ENCODE assay signal across 1 cellular context in the genomic region with DNA sequence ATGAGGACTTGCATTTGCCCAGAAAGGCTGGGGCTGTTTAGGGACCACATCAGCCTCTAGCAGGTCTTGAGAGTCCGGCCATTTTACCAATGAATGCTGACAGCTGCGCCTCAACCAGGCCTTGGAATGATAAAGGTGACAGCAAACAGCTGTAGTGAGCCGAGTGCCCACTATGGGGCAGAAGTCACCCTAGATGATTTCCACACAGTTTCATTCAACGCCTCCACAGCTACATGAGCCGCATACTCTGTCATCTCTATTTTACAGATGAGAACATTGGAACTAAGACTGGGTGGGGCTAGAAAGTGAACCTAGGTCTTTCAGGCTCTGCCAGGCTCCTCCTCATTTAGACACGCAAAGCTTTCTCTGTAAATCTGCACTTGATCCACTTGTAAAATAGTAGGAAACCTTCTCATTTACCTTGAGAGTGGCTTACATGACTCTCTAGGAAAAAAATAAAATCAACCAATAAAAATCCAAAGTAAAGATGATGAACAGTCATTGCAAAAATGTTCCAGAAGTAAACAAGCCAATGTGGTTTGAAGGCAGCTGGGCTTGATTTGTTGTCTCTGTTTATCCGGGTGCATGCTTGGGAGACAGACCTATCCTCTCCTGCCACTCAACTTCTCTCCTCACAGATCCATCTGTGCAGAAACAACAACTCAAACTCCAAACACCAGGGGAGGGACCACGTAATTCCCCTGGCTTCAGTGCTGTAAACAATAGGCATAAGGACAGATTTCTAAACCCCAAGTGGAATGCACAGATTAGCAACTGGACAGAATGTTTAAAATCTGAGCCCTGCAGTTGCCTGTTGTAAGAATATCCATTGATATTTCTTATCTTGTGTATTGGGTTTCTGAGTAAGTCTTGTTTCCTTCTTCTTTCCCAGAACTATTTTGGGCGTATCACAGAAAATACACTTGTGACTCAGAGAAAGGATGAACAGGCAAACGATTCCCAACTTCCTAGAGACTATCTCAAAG.
TF ChIP-seq lines count a peak whose summit lies in the region.

No MANE protein-coding gene starts in this region.

TF ChIP-seq in HEK293, 187 proteins besides CTCF, POLR2A, EP300 and RAD21 (continued from another document):
- TF ChIP-seq, protein P1, sequence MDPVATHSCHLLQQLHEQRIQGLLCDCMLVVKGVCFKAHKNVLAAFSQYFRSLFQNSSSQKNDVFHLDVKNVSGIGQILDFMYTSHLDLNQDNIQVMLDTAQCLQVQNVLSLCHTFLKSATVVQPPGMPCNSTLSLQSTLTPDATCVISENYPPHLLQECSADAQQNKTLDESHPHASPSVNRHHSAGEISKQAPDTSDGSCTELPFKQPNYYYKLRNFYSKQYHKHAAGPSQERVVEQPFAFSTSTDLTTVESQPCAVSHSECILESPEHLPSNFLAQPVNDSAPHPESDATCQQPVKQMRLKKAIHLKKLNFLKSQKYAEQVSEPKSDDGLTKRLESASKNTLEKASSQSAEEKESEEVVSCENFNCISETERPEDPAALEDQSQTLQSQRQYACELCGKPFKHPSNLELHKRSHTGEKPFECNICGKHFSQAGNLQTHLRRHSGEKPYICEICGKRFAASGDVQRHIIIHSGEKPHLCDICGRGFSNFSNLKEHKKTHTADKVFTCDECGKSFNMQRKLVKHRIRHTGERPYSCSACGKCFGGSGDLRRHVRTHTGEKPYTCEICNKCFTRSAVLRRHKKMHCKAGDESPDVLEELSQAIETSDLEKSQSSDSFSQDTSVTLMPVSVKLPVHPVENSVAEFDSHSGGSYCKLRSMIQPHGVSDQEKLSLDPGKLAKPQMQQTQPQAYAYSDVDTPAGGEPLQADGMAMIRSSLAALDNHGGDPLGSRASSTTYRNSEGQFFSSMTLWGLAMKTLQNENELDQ (tag by site-specific recombination; IDR thresholded peaks at IDR 0.05; ENCODE audit: low read depth), result no peak
- TF ChIP-seq, protein P2, sequence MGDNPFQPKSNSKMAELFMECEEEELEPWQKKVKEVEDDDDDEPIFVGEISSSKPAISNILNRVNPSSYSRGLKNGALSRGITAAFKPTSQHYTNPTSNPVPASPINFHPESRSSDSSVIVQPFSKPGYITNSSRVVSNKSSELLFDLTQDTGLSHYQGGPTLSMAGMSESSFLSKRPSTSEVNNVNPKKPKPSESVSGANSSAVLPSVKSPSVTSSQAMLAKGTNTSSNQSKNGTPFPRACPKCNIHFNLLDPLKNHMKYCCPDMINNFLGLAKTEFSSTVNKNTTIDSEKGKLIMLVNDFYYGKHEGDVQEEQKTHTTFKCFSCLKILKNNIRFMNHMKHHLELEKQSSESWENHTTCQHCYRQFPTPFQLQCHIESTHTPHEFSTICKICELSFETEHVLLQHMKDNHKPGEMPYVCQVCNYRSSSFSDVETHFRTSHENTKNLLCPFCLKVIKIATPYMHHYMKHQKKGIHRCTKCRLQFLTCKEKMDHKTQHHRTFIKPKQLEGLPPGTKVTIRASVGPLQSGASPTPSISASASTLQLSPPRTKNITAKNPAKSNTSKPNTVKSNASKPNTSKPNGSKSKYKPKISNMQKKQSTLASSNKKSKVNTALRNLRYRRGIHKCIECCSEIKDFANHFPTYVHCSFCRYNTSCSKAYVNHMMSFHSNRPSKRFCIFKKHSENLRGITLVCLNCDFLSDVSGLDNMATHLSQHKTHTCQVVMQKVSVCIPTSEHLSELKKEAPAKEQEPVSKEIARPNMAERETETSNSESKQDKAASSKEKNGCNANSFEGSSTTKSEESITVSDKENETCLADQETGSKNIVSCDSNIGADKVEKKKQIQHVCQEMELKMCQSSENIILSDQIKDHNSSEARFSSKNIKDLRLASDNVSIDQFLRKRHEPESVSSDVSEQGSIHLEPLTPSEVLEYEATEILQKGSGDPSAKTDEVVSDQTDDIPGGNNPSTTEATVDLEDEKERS (tag by site-specific recombination; IDR thresholded peaks at IDR 0.05), result no peak
- TF ChIP-seq, protein P3, sequence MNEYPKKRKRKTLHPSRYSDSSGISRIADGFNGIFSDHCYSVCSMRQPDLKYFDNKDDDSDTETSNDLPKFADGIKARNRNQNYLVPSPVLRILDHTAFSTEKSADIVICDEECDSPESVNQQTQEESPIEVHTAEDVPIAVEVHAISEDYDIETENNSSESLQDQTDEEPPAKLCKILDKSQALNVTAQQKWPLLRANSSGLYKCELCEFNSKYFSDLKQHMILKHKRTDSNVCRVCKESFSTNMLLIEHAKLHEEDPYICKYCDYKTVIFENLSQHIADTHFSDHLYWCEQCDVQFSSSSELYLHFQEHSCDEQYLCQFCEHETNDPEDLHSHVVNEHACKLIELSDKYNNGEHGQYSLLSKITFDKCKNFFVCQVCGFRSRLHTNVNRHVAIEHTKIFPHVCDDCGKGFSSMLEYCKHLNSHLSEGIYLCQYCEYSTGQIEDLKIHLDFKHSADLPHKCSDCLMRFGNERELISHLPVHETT (tag by site-specific recombination; IDR thresholded peaks at IDR 0.05), result no peak
- no peak for TF ChIP-seq ZBTB20 (tag by site-specific recombination; IDR thresholded peaks at IDR 0.05)
- TF ChIP-seq, protein P4, sequence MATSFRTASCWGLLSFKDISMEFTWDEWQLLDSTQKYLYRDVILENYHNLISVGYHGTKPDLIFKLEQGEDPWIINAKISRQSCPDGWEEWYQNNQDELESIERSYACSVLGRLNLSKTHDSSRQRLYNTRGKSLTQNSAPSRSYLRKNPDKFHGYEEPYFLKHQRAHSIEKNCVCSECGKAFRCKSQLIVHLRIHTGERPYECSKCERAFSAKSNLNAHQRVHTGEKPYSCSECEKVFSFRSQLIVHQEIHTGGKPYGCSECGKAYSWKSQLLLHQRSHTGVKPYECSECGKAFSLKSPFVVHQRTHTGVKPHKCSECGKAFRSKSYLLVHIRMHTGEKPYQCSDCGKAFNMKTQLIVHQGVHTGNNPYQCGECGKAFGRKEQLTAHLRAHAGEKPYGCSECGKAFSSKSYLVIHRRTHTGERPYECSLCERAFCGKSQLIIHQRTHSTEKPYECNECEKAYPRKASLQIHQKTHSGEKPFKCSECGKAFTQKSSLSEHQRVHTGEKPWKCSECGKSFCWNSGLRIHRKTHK (tag by site-specific recombination; IDR thresholded peaks at IDR 0.05), result no peak
- peak; percentile 35 for TF ChIP-seq ZNF654 (tag by site-specific recombination; IDR thresholded peaks at IDR 0.05; ENCODE audit: low read depth)
- no peak for TF ChIP-seq ZNF521 (tag by site-specific recombination; IDR thresholded peaks at IDR 0.05)
- no peak for TF ChIP-seq ZNF670 (tag by site-specific recombination; IDR thresholded peaks at IDR 0.05; ENCODE audit: low read depth)
- TF ChIP-seq ZNF114 (tag by site-specific recombination; IDR thresholded peaks at IDR 0.05), result no peak
- TF ChIP-seq, protein P5, sequence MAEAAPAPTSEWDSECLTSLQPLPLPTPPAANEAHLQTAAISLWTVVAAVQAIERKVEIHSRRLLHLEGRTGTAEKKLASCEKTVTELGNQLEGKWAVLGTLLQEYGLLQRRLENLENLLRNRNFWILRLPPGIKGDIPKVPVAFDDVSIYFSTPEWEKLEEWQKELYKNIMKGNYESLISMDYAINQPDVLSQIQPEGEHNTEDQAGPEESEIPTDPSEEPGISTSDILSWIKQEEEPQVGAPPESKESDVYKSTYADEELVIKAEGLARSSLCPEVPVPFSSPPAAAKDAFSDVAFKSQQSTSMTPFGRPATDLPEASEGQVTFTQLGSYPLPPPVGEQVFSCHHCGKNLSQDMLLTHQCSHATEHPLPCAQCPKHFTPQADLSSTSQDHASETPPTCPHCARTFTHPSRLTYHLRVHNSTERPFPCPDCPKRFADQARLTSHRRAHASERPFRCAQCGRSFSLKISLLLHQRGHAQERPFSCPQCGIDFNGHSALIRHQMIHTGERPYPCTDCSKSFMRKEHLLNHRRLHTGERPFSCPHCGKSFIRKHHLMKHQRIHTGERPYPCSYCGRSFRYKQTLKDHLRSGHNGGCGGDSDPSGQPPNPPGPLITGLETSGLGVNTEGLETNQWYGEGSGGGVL (tag by site-specific recombination; IDR thresholded peaks at IDR 0.05), result no peak
